In the genomic region with DNA sequence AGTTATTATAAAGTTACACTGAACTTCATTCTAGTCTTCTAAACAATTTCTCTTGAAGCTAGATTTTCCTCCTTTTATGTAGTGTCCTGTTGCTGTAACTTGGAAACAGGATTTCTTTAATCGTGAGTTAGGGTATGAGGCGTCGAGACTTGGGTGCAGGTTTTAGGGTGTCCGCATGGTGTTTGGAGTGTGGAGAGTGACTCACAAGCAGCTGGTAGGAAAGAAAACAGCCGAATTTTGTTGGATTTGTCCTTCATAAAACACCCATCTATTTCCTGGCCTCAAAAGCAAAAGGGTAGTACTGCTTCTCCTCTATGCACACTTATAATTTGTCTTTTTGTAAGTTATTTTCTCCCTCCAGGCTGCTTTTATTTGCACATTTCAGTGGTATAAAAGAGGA, we compare ENCODE assay signal across 9 cellular contexts. TPM values are rescaled to one million over a fixed set of nuclear protein-coding genes. Genes with fewer than 3 reads are reported as not detected.
DNase-seq lines count a peak whose midpoint lies in the region; ATAC-seq and TF ChIP-seq lines count a peak whose summit lies in the region.
"Had no signal": no experiment of that assay in that cellular context is flagged by ENCODE, and none has a peak within 500 bp of the region (broad histone marks: within the 10 kb centered on the region; RNA-seq: fewer than 3 reads in every experiment).

No MANE protein-coding gene starts in this region.

- DNase-seq in activated T-cell treated with anti-CD3 and anti-CD28 coated beads, Interleukin-2, amount 50 U/mL, for 4 hours: no peak
- DNase-seq in activated T-cell treated with anti-CD3 and anti-CD28 coated beads, Interleukin-2, amount 50 U/mL, for 1 hour: no peak
- DNase-seq in RWPE1 (ENCODE audit: low spot score): peak; percentile 30
- DNase-seq in fibroblast of lung (ENCODE audit: low read depth in 2 of 2): no peak
- DNase-seq: amniotic stem cell had no signal

- H3K4me3 ChIP-seq in fibroblast of lung (replicated peaks in 1 of 4; ENCODE audit: control extremely low read depth in 1 of 4, insufficient read depth in 1 of 4, low read depth in 3 of 4, low read length in 4 of 4): peak overlapping the region; percentile 5 to 88 (median 82)

- no peaks in the 10 kb centered on the region for H4K20me1 ChIP-seq in fibroblast of lung (ENCODE audit: control insufficient read depth, extremely low read depth, insufficient read depth, low read length)

- H3K27me3 Mint-ChIP-seq in activated T-cell treated with anti-CD3 and anti-CD28 coated beads, Interleukin-2, amount 50 U/mL, for 4 hours (ENCODE audit: low read depth): peaks cover 16% of the 10 kb centered on the region
- H3K27me3 Mint-ChIP-seq in stimulated activated memory B cell treated with anti-CD40 and anti-IgM and Interleukin-4, amounts not matched to agents 10 μg/mL and 1 μg/mL and 100 μg/mL, for 72 hours: peaks cover 10% of the 10 kb centered on the region

- POLR2A ChIA-PET in RWPE1 (lab: Yijun Ruan, JAX; ENCODE audit: low non-redundant PET): interaction anchor here (0.6 kb wide), 1 partner anchor 13 kb away, joined by 3 read pairs; no protein-coding TSS in a partner anchor

- H3K36me3 Mint-ChIP-seq in activated T-cell treated with anti-CD3 and anti-CD28 coated beads, Interleukin-2, amount 50 U/mL, for 4 hours (ENCODE audit: insufficient read depth): peaks cover 7% of the 10 kb centered on the region
- H3K36me3 Mint-ChIP-seq in stimulated activated memory B cell treated with anti-CD40 and anti-IgM and Interleukin-4, amounts not matched to agents 10 μg/mL and 1 μg/mL and 100 μg/mL, for 72 hours: no peaks in the 10 kb centered on the region

- H3K4me3 Mint-ChIP-seq in activated T-cell treated with anti-CD3 and anti-CD28 coated beads, Interleukin-2, amount 50 U/mL, for 4 hours: peak overlapping the region; percentile 94
- peak overlapping the region; percentile 18 for H3K4me3 Mint-ChIP-seq in stimulated activated memory B cell treated with anti-CD40 and anti-IgM and Interleukin-4, amounts not matched to agents 10 μg/mL and 1 μg/mL and 100 μg/mL, for 72 hours

- H3K27me3 ChIP-seq in fibroblast of lung (ENCODE audit: control insufficient read depth, insufficient read depth, low read length): no peaks in the 10 kb centered on the region

- H3K9me3 ChIP-seq in fibroblast of lung (ENCODE audit: control insufficient read depth, insufficient read depth, low read depth, low read length): no peaks in the 10 kb centered on the region

- H3K79me2 ChIP-seq in fibroblast of lung (ENCODE audit: control insufficient read depth, insufficient read depth, low read length): peaks cover 51% of the 10 kb centered on the region

- H2AFZ ChIP-seq in fibroblast of lung (ENCODE audit: low read length): no peak overlapping the region

- H3K4me1 ChIP-seq in fibroblast of lung (ENCODE audit: control insufficient read depth, extremely low read depth, insufficient read depth, low read length): peaks cover 3% of the 10 kb centered on the region

- peak overlapping the region; percentile 94 for H3K4me2 ChIP-seq in fibroblast of lung (ENCODE audit: extremely low read depth, insufficient read depth, low read length)

- TF ChIP-seq CTCF in RWPE1 (conservative IDR thresholded peaks at IDR 0.05; ENCODE audit: low read depth) (no peak), fibroblast of lung (conservative IDR thresholded peaks at IDR 0.05 in 1 of 2, IDR thresholded peaks at IDR 0.05 in 1 of 2; ENCODE audit: low read depth in 1 of 2, low read length in 2 of 2) (no peak)

- H3K36me3 ChIP-seq in fibroblast of lung (ENCODE audit: control insufficient read depth, insufficient read depth, low read length): no peaks in the 10 kb centered on the region

- peaks cover 33% of the 10 kb centered on the region for H3K4me1 Mint-ChIP-seq in activated T-cell treated with anti-CD3 and anti-CD28 coated beads, Interleukin-2, amount 50 U/mL, for 4 hours (ENCODE audit: low read depth)
- H3K4me1 Mint-ChIP-seq in stimulated activated memory B cell treated with anti-CD40 and anti-IgM and Interleukin-4, amounts not matched to agents 10 μg/mL and 1 μg/mL and 100 μg/mL, for 72 hours: peaks cover 32% of the 10 kb centered on the region

- CTCF ChIA-PET in RWPE1 (lab: Yijun Ruan, JAX): interaction anchor here (0.5 kb wide), 1 partner anchor 9 kb away, joined by 3 read pairs; no protein-coding TSS in a partner anchor

- H3K9ac ChIP-seq in fibroblast of lung (ENCODE audit: insufficient read depth, low read length): no peak overlapping the region

- no peak for ATAC-seq in activated T-cell treated with anti-CD3 and anti-CD28 coated beads, Interleukin-2, amount 50 U/mL, for 4 hours
- no peak for ATAC-seq in stimulated activated memory B cell treated with anti-CD40 and anti-IgM and Interleukin-4, amounts not matched to agents 10 μg/mL and 1 μg/mL and 100 μg/mL, for 72 hours
- ATAC-seq in HG02885 (IDR thresholded peaks at IDR 0.05; ENCODE audit: poor library complexity, unreplicated experiment): no peak
- no peak for ATAC-seq in HG02798 (IDR thresholded peaks at IDR 0.05; ENCODE audit: poor library complexity, unreplicated experiment)
- no peak for ATAC-seq in HG02973 (IDR thresholded peaks at IDR 0.05; ENCODE audit: unreplicated experiment)

- no peaks in the 10 kb centered on the region for H3K9me3 Mint-ChIP-seq in activated T-cell treated with anti-CD3 and anti-CD28 coated beads, Interleukin-2, amount 50 U/mL, for 4 hours
- no peaks in the 10 kb centered on the region for H3K9me3 Mint-ChIP-seq in stimulated activated memory B cell treated with anti-CD40 and anti-IgM and Interleukin-4, amounts not matched to agents 10 μg/mL and 1 μg/mL and 100 μg/mL, for 72 hours

- no peak overlapping the region for H3K27ac Mint-ChIP-seq in stimulated activated memory B cell treated with anti-CD40 and anti-IgM and Interleukin-4, amounts not matched to agents 10 μg/mL and 1 μg/mL and 100 μg/mL, for 72 hours

- H3K27ac ChIP-seq in RWPE1: no peak overlapping the region
- H3K27ac ChIP-seq in fibroblast of lung (ENCODE audit: insufficient read depth, low read length): no peak overlapping the region

RNA-seq across cellular contexts. Expression of gene RPTOR, which starts 1.6 kb away (rescaled TPM):
- total RNA-seq in activated T-cell treated with anti-CD3 and anti-CD28 coated beads, Interleukin-2, amount 50 U/mL, for 4 hours: 10 to 100 TPM; 76.1 to 98.3 (median 89.5) TPM
- 15.2 and 22.8 TPM in 2 replicates for total RNA-seq in fibroblast of lung
- 6.7 and 11.0 TPM in 2 replicates for polyA plus RNA-seq in fibroblast of lung
- 12.7 and 17.5 TPM in 2 replicates for polyA plus RNA-seq in fibroblast of lung (2012)
- polyA minus RNA-seq in fibroblast of lung (ENCODE audit: low replicate concordance): 40.5 and 125 TPM in 2 replicates
